ENCODE assay signal across 8 cellular contexts in the genomic region with DNA sequence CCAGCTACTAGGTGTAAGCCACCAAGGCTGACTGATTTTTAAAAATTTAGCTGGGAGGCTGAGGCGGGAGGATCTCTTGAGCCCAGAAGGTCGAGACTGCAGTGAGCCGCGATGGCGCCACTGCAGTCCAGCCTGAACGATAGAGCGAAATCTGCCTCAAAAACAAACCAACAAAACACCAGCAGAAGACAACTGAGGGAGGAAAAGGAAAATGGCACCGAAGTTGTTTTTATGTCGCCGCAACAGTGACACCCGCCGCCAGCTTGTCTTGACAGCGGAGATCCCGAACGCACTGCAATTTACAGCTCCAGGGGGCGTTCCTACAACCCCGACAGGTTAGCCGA. TPM values are rescaled to one million over a fixed set of nuclear protein-coding genes. Genes with fewer than 3 reads are reported as not detected.
DNase-seq lines count a peak whose midpoint lies in the region; ATAC-seq, FAIRE-seq and TF ChIP-seq lines count a peak whose summit lies in the region.

No MANE protein-coding gene starts in this region.

- intact Hi-C loops in posterior cingulate gyrus (cut with DNase I) = loop anchor here (5.0 to 10.0 kb wide), 3 partner anchors 215 to 942 kb away; a partner anchor contains a TSS

- no peak for DNase-seq in MG63
- no peak for DNase-seq in H1 (ENCODE audit: low read depth in 1 of 2, low spot score in 2 of 2)
- DNase-seq in progenitor cell of endocrine pancreas (ENCODE audit: low spot score, unreplicated experiment) = no peak
- DNase-seq in GM13976 (ENCODE audit: low spot score) = no peak
- no peak for DNase-seq in posterior cingulate gyrus
- no peak for DNase-seq in GDM1 (lab: John Stamatoyannopoulos, UW)

- no peak overlapping the region for H2BK120ac ChIP-seq in H1 (replicated peaks; ENCODE audit: low read depth, low read length)

- peak overlapping the region; percentile 46 to 59; a peak in 3 of 4 replicates for H3K4me2 ChIP-seq in H1 (ENCODE audit: insufficient read depth in 1 of 2, low read depth in 2 of 2, low read length in 2 of 2)

- H3K9me3 ChIP-seq in MG63 (no peaks in the 10 kb centered on the region), H1 (ENCODE audit: insufficient read depth in 2 of 2, low read depth in 1 of 2, low read length in 1 of 2) (no peaks in the 10 kb centered on the region)

- no peaks in the 10 kb centered on the region for H3K9me3 Mint-ChIP-seq in progenitor cell of endocrine pancreas (ENCODE audit: low read depth)

- FAIRE-seq in H1 (lab: Jason Lieb, UNC) = no peak

- H3K56ac ChIP-seq in H1 (replicated peaks; ENCODE audit: insufficient read length, low read depth, low read length) = no peak overlapping the region

- no peak for TF ChIP-seq EP300 in H1 (IDR thresholded peaks at IDR 0.05; ENCODE audit: borderline replicate concordance in 1 of 2, low read depth in 2 of 2, low read length in 2 of 2)

- no peak overlapping the region for H3K18ac ChIP-seq in H1 (ENCODE audit: extremely low read depth, low read length)

- H3K27ac ChIP-seq in H1 (ENCODE audit: low read depth, low read length) = no peak overlapping the region

- H3K36me3 Mint-ChIP-seq in progenitor cell of endocrine pancreas (ENCODE audit: insufficient read depth) = peaks cover 2% of the 10 kb centered on the region

- peak overlapping the region; percentile 65; the same call in 1 of the 2 replicates for H4K8ac ChIP-seq in H1 (ENCODE audit: extremely low read depth, insufficient read depth, low read length)

- no peak overlapping the region for H4K91ac ChIP-seq in H1 (replicated peaks; ENCODE audit: insufficient read length, low read length)

- H3K27ac Mint-ChIP-seq in progenitor cell of endocrine pancreas = peak overlapping the region; percentile 76

- H3K27me3 Mint-ChIP-seq in progenitor cell of endocrine pancreas = peaks cover 25% of the 10 kb centered on the region

- no peak overlapping the region for H2BK15ac ChIP-seq in H1 (ENCODE audit: low read length)

- H2AK5ac ChIP-seq in H1 (ENCODE audit: low read depth, low read length) = no peak overlapping the region

- 15% methylated on average over 18 of the region's 18 CpGs; no CpG with 5 or more reads in 1 of the 2 experiments for WGBS in H1 (ENCODE audit: extremely low coverage in 1 of 2, insufficient coverage in 1 of 2, insufficient read length in 1 of 2, insufficient replicate concordance in 2 of 2, low coverage in 1 of 2, low lambda C conversion rate in 2 of 2, missing lambda C conversion rate in 1 of 2), 2 experiments

- H3K4me1 Mint-ChIP-seq in progenitor cell of endocrine pancreas (ENCODE audit: low read depth) = no peaks in the 10 kb centered on the region

- in situ Hi-C loops in GM13976 (cut with MboI; ENCODE audit: low sequenced_read_pairs, unreplicated experiment) = loop anchor here (25.0 kb wide), 1 partner anchor 235 kb away; a partner anchor contains a TSS

- no peak overlapping the region for H2BK12ac ChIP-seq in H1 (ENCODE audit: low read depth, low read length)

- no peak for ATAC-seq in HG03135 (IDR thresholded peaks at IDR 0.05; ENCODE audit: unreplicated experiment)

- H3K23ac ChIP-seq in H1 (ENCODE audit: insufficient read length) = no peak overlapping the region

- H4K20me1 ChIP-seq in H1 (replicated peaks in 1 of 2; ENCODE audit: control insufficient read depth in 1 of 2, insufficient read depth in 2 of 2, low read length in 2 of 2) = no peaks in the 10 kb centered on the region

- H3K4ac ChIP-seq in H1 (replicated peaks; ENCODE audit: insufficient read length, low read depth, low read length) = no peak overlapping the region

- no peak overlapping the region for H4K5ac ChIP-seq in H1 (ENCODE audit: insufficient read length, low read depth, low read length)

- no peak overlapping the region for H3K14ac ChIP-seq in H1 (ENCODE audit: insufficient read length)

- H3K27me3 ChIP-seq in MG63 (no peaks in the 10 kb centered on the region), H1 (replicated peaks in 1 of 4; ENCODE audit: control insufficient read depth in 3 of 4, extremely low read depth in 1 of 4, insufficient read depth in 3 of 4, low read length in 3 of 4) (peaks cover 2 to 42% (median 34%) of the 10 kb centered on the region in 4 experiments)

- H3K4me3 ChIP-seq in MG63 (peak overlapping the region; percentile 72), H1 (ENCODE audit: extremely low read depth in 1 of 4, insufficient read depth in 2 of 4, low read depth in 3 of 4, low read length in 4 of 4) (peak overlapping the region in 2 of 4 experiments; percentile 18 to 52; a peak in 4 of 8 replicates)

- no peaks in the 10 kb centered on the region for H3K79me1 ChIP-seq in H1 (ENCODE audit: low read depth, low read length)

- H3K4me3 Mint-ChIP-seq in progenitor cell of endocrine pancreas (ENCODE audit: low read depth) = peak overlapping the region; percentile 78

- TF ChIP-seq CTCF in H1 (IDR thresholded peaks at IDR 0.05; ENCODE audit: control extremely low read depth in 1 of 3, insufficient read depth in 1 of 3, low read depth in 1 of 3, low read length in 3 of 3) (no peak), progenitor cell of endocrine pancreas (IDR thresholded peaks at IDR 0.05; ENCODE audit: unreplicated experiment) (no peak), GM13976 (IDR thresholded peaks at IDR 0.05; ENCODE audit: borderline replicate concordance, control extremely low read depth, extremely low read depth, insufficient read depth, missing control alignments) (no peak)

- no peak overlapping the region for H2BK20ac ChIP-seq in H1 (ENCODE audit: low read length)

- H3K36me3 ChIP-seq in MG63 (peaks cover 3% of the 10 kb centered on the region), H1 (ENCODE audit: control insufficient read depth in 2 of 4, insufficient read depth in 4 of 4, low read length in 3 of 4) (no peaks in the 10 kb centered on the region)

- peak overlapping the region; percentile 40; the same call in 1 of the 2 replicates for H2AFZ ChIP-seq in H1 (ENCODE audit: low read length)

- POLR2A ChIA-PET in H1 (lab: Charles Lee; ENCODE audit: partially characterized antibody) = interaction anchor here (0.8 to 6.1 kb wide), 14 partner anchors 13 to 528 kb away, joined by 3 to 38 read pairs (median 4); a partner anchor contains a TSS

- TF ChIP-seq POLR2A in GM15510 (IDR thresholded peaks at IDR 0.05; ENCODE audit: borderline replicate concordance, extremely low read depth, insufficient read length) (peak; percentile 14), H1 (IDR thresholded peaks at IDR 0.05; ENCODE audit: control extremely low read depth in 1 of 2, low read depth in 2 of 2, low read length in 2 of 2) (no peak)

- no peak for TF ChIP-seq RAD21 in H1 (IDR thresholded peaks at IDR 0.05 in 1 of 2, conservative IDR thresholded peaks at IDR 0.05 in 1 of 2; ENCODE audit: low read depth in 2 of 2, low read length in 2 of 2)

- no peaks in the 10 kb centered on the region for H3K79me2 ChIP-seq in H1 (ENCODE audit: control insufficient read depth in 1 of 2, insufficient read depth in 2 of 2, low read length in 2 of 2)

- CTCF ChIA-PET in H1 (lab: Charles Lee; ENCODE audit: partially characterized antibody) = interaction anchor here (0.6 to 4.2 kb wide), 38 partner anchors 9 to 575 kb away, joined by 3 to 35 read pairs (median 5); a partner anchor contains a TSS

- no peaks in the 10 kb centered on the region; a peak in 2 of 7 replicates for H3K4me1 ChIP-seq in H1 (replicated peaks in 1 of 4; ENCODE audit: control insufficient read depth in 3 of 4, insufficient read depth in 4 of 4, low read length in 3 of 4)

- no peak overlapping the region for H2BK5ac ChIP-seq in H1 (ENCODE audit: low read depth, low read length)

- no peak overlapping the region for H3K9ac ChIP-seq in H1 (replicated peaks in 1 of 4; ENCODE audit: extremely low read depth in 1 of 4, low read depth in 3 of 4, low read length in 3 of 4)

- H3K23me2 ChIP-seq in H1 (ENCODE audit: low read depth, low read length) = peaks cover 5% of the 10 kb centered on the region; the same call in 1 of the 2 replicates

RNA-seq across cellular contexts. Expression of a gene that starts 0.3 kb away (rescaled TPM):
- 12.7 and 15.3 TPM in 2 replicates for total RNA-seq in MG63 (2014; rRNA removed; shearing (Covaris generic); ENCODE audit: low replicate concordance)
- total RNA-seq in H1 (2021; fragmentation: NEBNext Ultra II Directional; extraction: Animal tissue kit (Norgen Biotek cat#: 25700)) = 4.6 and 6.1 TPM in 2 replicates
- 9.4 and 12.3 TPM in 2 replicates for polyA plus RNA-seq in H1 (2011; rRNA removed)
- 12.2 TPM for polyA plus RNA-seq in H1 (2011; cell fraction: cytosol; rRNA removed)
- 24.9 TPM for polyA plus RNA-seq in H1 (2011; cell fraction: nucleus; rRNA removed)
- polyA plus RNA-seq in H1 (2012, experiment 1 of 2) = 5.2 to 9.0 TPM (median 6.8 TPM) in 4 replicates
- polyA plus RNA-seq in H1 (2012, experiment 2 of 2) = 20.7 TPM
- polyA plus RNA-seq in H1 (2013, experiment 1 of 2) = 3.9 TPM
- 4.0 TPM for polyA plus RNA-seq in H1 (2013, experiment 2 of 2)
- 1.7 TPM in 2 replicates for polyA minus RNA-seq in H1 (2011; rRNA and poly(A)+ RNA removed)
- polyA minus RNA-seq in H1 (2011; cell fraction: cytosol; rRNA and poly(A)+ RNA removed) = 3.9 TPM
- 6.6 TPM for polyA minus RNA-seq in H1 (2011; cell fraction: nucleus; rRNA and poly(A)+ RNA removed)
- total RNA-seq in progenitor cell of endocrine pancreas = 14.7 and 19.6 TPM in 2 replicates

RNA-seq across cellular contexts. Expression of a gene that starts 14.1 kb away (rescaled TPM):
- 0.49 and 4.5 TPM in 2 replicates for total RNA-seq in MG63 (2014; rRNA removed; shearing (Covaris generic); ENCODE audit: low replicate concordance)
- total RNA-seq in H1 (2021; fragmentation: NEBNext Ultra II Directional; extraction: Animal tissue kit (Norgen Biotek cat#: 25700)) = 7.1 and 8.1 TPM in 2 replicates
- polyA plus RNA-seq in H1 (2011; rRNA removed) = 10.3 and 13.5 TPM in 2 replicates
- polyA plus RNA-seq in H1 (2011; cell fraction: cytosol; rRNA removed) = 9.5 TPM
- polyA plus RNA-seq in H1 (2011; cell fraction: nucleus; rRNA removed) = 28.3 TPM
- 8.0 to 11.4 TPM (median 9.0 TPM) in 4 replicates for polyA plus RNA-seq in H1 (2012, experiment 1 of 2)
- polyA plus RNA-seq in H1 (2012, experiment 2 of 2) = 4.8 TPM
- 6.6 TPM for polyA plus RNA-seq in H1 (2013, experiment 1 of 2)
- 6.1 TPM for polyA plus RNA-seq in H1 (2013, experiment 2 of 2)
- 3.8 and 5.4 TPM in 2 replicates for polyA minus RNA-seq in H1 (2011; rRNA and poly(A)+ RNA removed)
- polyA minus RNA-seq in H1 (2011; cell fraction: cytosol; rRNA and poly(A)+ RNA removed) = 3.0 TPM
- 16.1 TPM for polyA minus RNA-seq in H1 (2011; cell fraction: nucleus; rRNA and poly(A)+ RNA removed)
- total RNA-seq in progenitor cell of endocrine pancreas = 13.0 and 13.6 TPM in 2 replicates

RNA-seq across cellular contexts. Expression of a gene that starts 14.8 kb away (rescaled TPM):
- total RNA-seq in MG63 (2014; rRNA removed; shearing (Covaris generic); ENCODE audit: low replicate concordance) = not detected in 2 replicates
- total RNA-seq in H1 (2021; fragmentation: NEBNext Ultra II Directional; extraction: Animal tissue kit (Norgen Biotek cat#: 25700)) = 1.2 and 2.7 TPM in 2 replicates
- polyA plus RNA-seq in H1 (2011; rRNA removed) = 0.47 and 0.69 TPM in 2 replicates
- 0.44 TPM for polyA plus RNA-seq in H1 (2011; cell fraction: cytosol; rRNA removed)
- 1.5 TPM for polyA plus RNA-seq in H1 (2011; cell fraction: nucleus; rRNA removed)
- 0.79 to 1.6 TPM (median 1.0 TPM) in 4 replicates for polyA plus RNA-seq in H1 (2012, experiment 1 of 2)
- polyA plus RNA-seq in H1 (2012, experiment 2 of 2) = 0.25 TPM
- 1.4 TPM for polyA plus RNA-seq in H1 (2013, experiment 1 of 2)
- 0.77 TPM for polyA plus RNA-seq in H1 (2013, experiment 2 of 2)
- polyA minus RNA-seq in H1 (2011; rRNA and poly(A)+ RNA removed) = 0.06 TPM in 1 of 2 replicates, not detected in the other
- polyA minus RNA-seq in H1 (2011; cell fraction: cytosol; rRNA and poly(A)+ RNA removed) = not detected
- 1.00 TPM for polyA minus RNA-seq in H1 (2011; cell fraction: nucleus; rRNA and poly(A)+ RNA removed)
- 2.8 and 3.3 TPM in 2 replicates for total RNA-seq in progenitor cell of endocrine pancreas

RNA-seq across cellular contexts. Expression of a gene that starts 23.4 kb away (rescaled TPM):
- total RNA-seq in MG63 (2014; rRNA removed; shearing (Covaris generic); ENCODE audit: low replicate concordance) = not detected in 2 replicates
- total RNA-seq in H1 (2021; fragmentation: NEBNext Ultra II Directional; extraction: Animal tissue kit (Norgen Biotek cat#: 25700)) = 1.9 and 2.0 TPM in 2 replicates
- polyA plus RNA-seq in H1 (2011; rRNA removed) = 3.1 and 5.7 TPM in 2 replicates
- 3.1 TPM for polyA plus RNA-seq in H1 (2011; cell fraction: cytosol; rRNA removed)
- polyA plus RNA-seq in H1 (2011; cell fraction: nucleus; rRNA removed) = 7.7 TPM
- 1.2 to 2.0 TPM (median 1.6 TPM) in 4 replicates for polyA plus RNA-seq in H1 (2012, experiment 1 of 2)
- 1.1 TPM for polyA plus RNA-seq in H1 (2012, experiment 2 of 2)
- 2.3 TPM for polyA plus RNA-seq in H1 (2013, experiment 1 of 2)
- polyA plus RNA-seq in H1 (2013, experiment 2 of 2) = 2.0 TPM
- polyA minus RNA-seq in H1 (2011; rRNA and poly(A)+ RNA removed) = 1.3 and 1.7 TPM in 2 replicates
- polyA minus RNA-seq in H1 (2011; cell fraction: cytosol; rRNA and poly(A)+ RNA removed) = 1.3 TPM
- 1.6 TPM for polyA minus RNA-seq in H1 (2011; cell fraction: nucleus; rRNA and poly(A)+ RNA removed)
- not detected in 2 replicates for total RNA-seq in progenitor cell of endocrine pancreas

RNA-seq across cellular contexts. Expression of a gene that starts 28.2 kb away (rescaled TPM):
- 509 and 658 TPM in 2 replicates for total RNA-seq in MG63 (2014; rRNA removed; shearing (Covaris generic); ENCODE audit: low replicate concordance)
- 170 and 183 TPM in 2 replicates for total RNA-seq in H1 (2021; fragmentation: NEBNext Ultra II Directional; extraction: Animal tissue kit (Norgen Biotek cat#: 25700))
- 410 and 486 TPM in 2 replicates for polyA plus RNA-seq in H1 (2011; rRNA removed)
- polyA plus RNA-seq in H1 (2011; cell fraction: cytosol; rRNA removed) = 380 TPM
- polyA plus RNA-seq in H1 (2011; cell fraction: nucleus; rRNA removed) = 266 TPM
- polyA plus RNA-seq in H1 (2012, experiment 1 of 2) = 152 to 242 TPM (median 222 TPM) in 4 replicates
- polyA plus RNA-seq in H1 (2012, experiment 2 of 2) = 239 TPM
- polyA plus RNA-seq in H1 (2013, experiment 1 of 2) = 138 TPM
- polyA plus RNA-seq in H1 (2013, experiment 2 of 2) = 143 TPM
- polyA minus RNA-seq in H1 (2011; rRNA and poly(A)+ RNA removed) = 235 and 279 TPM in 2 replicates
- 103 TPM for polyA minus RNA-seq in H1 (2011; cell fraction: cytosol; rRNA and poly(A)+ RNA removed)
- 69.3 TPM for polyA minus RNA-seq in H1 (2011; cell fraction: nucleus; rRNA and poly(A)+ RNA removed)
- 122 and 128 TPM in 2 replicates for total RNA-seq in progenitor cell of endocrine pancreas
